1 cellular context compared by ENCODE assay signal in the genomic region with DNA sequence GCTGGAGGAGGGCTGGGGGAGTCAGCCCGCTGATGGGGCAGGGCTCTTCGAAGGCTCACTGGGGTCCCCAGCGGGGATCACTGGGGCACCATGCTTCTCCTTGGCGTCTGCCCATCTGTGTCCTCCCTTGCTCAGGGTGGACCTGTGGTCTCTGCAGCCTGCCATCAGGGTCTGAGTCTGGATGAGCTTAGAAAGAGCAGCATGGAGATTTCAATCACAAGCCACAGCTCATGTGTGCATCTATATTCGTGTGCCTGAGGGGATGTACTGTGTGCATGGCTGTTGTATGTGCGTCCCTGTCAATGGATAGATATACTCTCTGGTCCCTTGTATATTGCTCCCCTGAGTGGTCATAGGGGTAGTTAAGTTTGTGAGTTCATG.
TF ChIP-seq lines count a peak whose summit lies in the region.

No MANE protein-coding gene starts in this region.

TF ChIP-seq in SK-N-SH, 30 proteins besides CTCF, POLR2A, EP300 and RAD21 (continued from another document):
- TF ChIP-seq NRF1 (IDR thresholded peaks at IDR 0.05; ENCODE audit: low read depth, low read length) (no peak), RFX5 (IDR thresholded peaks at IDR 0.05; ENCODE audit: low read length) (no peak)
- TF ChIP-seq, protein P1, sequence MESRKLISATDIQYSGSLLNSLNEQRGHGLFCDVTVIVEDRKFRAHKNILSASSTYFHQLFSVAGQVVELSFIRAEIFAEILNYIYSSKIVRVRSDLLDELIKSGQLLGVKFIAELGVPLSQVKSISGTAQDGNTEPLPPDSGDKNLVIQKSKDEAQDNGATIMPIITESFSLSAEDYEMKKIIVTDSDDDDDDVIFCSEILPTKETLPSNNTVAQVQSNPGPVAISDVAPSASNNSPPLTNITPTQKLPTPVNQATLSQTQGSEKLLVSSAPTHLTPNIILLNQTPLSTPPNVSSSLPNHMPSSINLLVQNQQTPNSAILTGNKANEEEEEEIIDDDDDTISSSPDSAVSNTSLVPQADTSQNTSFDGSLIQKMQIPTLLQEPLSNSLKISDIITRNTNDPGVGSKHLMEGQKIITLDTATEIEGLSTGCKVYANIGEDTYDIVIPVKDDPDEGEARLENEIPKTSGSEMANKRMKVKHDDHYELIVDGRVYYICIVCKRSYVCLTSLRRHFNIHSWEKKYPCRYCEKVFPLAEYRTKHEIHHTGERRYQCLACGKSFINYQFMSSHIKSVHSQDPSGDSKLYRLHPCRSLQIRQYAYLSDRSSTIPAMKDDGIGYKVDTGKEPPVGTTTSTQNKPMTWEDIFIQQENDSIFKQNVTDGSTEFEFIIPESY (IDR thresholded peaks at IDR 0.05; ENCODE audit: borderline replicate concordance, low read depth): no peak
